Comparison of ENCODE assay signal across 8 cellular contexts in the genomic region with DNA sequence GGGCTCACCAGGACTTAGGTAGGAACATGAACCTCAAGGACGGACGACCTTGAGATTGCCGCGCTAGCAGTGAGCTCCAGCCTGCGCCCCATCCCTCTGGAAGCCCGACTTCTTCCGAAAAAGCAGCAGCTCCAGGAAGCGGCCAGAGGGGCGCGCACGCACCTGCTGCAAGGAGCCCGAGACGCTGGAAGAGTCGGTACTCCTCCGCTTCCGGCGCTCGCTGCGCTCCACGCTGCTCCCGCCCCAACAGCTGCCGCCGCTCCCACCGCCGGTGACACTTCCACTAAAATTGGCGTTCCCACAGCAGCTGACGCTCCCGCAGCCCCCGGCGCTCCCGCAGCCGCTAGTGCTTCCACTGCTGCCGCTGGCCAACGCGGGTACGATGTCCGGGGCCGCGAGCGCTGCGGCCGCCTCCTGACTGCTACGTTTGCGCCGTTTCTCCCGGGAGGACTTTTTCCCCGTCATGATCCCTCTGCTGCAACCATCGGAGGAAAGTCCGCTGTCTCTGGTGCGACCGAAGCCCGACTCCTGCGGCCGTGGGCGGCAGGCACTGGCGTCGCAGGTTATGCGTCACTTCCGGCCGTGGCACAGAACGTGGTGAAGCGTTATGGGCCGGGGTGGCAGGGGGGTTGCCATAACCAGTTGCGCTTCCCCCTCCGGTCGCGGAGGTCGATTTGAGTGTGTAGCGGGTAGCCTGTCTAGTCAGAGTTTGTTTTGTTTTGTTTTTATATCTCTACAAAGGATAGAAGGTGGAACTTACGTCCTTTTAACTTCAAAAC. TPM values are rescaled to one million over a fixed set of nuclear protein-coding genes. Genes with fewer than 3 reads are reported as not detected.
DNase-seq lines count a peak whose midpoint lies in the region; ATAC-seq and TF ChIP-seq lines count a peak whose summit lies in the region.

A gene with protein sequence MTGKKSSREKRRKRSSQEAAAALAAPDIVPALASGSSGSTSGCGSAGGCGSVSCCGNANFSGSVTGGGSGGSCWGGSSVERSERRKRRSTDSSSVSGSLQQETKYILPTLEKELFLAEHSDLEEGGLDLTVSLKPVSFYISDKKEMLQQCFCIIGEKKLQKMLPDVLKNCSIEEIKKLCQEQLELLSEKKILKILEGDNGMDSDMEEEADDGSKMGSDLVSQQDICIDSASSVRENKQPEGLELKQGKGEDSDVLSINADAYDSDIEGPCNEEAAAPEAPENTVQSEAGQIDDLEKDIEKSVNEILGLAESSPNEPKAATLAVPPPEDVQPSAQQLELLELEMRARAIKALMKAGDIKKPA (minus strand): TSS at position 552 of the 779 bp plus-strand sequence. CDS start 87 bp downstream, at position 465.

- POLR2A ChIA-PET in activated CD8-positive, alpha-beta T cell treated with anti-CD3 and anti-CD28 coated beads for 36 hours (lab: Charles Lee) = interaction anchor here (1.3 to 2.3 kb wide), 5 partner anchors 10 to 63 kb away, joined by 3 to 15 read pairs (median 9); a partner anchor contains a TSS

- no peaks in the 10 kb centered on the region for H3K27me3 ChIP-seq in CD4-positive, CD25-positive, alpha-beta regulatory T cell (ENCODE audit: control insufficient read depth, insufficient read depth, low read length)
- H3K27me3 ChIP-seq in ectodermal cell (ENCODE audit: control insufficient read depth, insufficient read depth, low read length, poor library complexity, severe bottlenecking) = no peaks in the 10 kb centered on the region
- H3K27me3 ChIP-seq in lower lobe of right lung (ENCODE audit: low read depth) = no peaks in the 10 kb centered on the region

- peak; percentile 38 for TF ChIP-seq CTCF in activated CD8-positive, alpha-beta T cell treated with anti-CD3 and anti-CD28 coated beads for 36 hours (IDR thresholded peaks at IDR 0.05)
- peak; percentile 35 for TF ChIP-seq CTCF in lower lobe of right lung (IDR thresholded peaks at IDR 0.05)

- ATAC-seq in CD4-positive, CD25-positive, alpha-beta regulatory T cell (ENCODE audit: low read depth in 2 of 2) = peak; percentile 94 to 97
- ATAC-seq in GM19395 (IDR thresholded peaks at IDR 0.05; ENCODE audit: unreplicated experiment) (peak; percentile 95), HG03565 (IDR thresholded peaks at IDR 0.05; ENCODE audit: unreplicated experiment) (peak; percentile 85), lower lobe of right lung (peak; percentile 99 to 100)
- ATAC-seq in activated CD8-positive, alpha-beta T cell treated with anti-CD3 and anti-CD28 coated beads for 36 hours = peak; percentile 94

- H3K4me1 Mint-ChIP-seq in CD4-positive, CD25-positive, alpha-beta regulatory T cell = peaks cover 18 to 49% (median 36%) of the 10 kb centered on the region in 4 donors
- peaks cover 27% of the 10 kb centered on the region for H3K4me1 Mint-ChIP-seq in activated CD8-positive, alpha-beta T cell treated with anti-CD3 and anti-CD28 coated beads for 36 hours (ENCODE audit: low read depth)

- peak within 1 kb of the TSS; percentile 95 for H3K4me3 ChIP-seq in CD4-positive, CD25-positive, alpha-beta regulatory T cell (ENCODE audit: low read depth, low read length)
- H3K4me3 ChIP-seq in ectodermal cell (ENCODE audit: insufficient read depth, low read depth, low read length) (peak within 1 kb of the TSS; percentile 99), lower lobe of right lung (peak within 1 kb of the TSS; percentile 92)

- no peaks in the 10 kb centered on the region for H3K9me3 ChIP-seq in CD4-positive, CD25-positive, alpha-beta regulatory T cell (ENCODE audit: control insufficient read depth in 2 of 2, low read length in 2 of 2)
- H3K9me3 ChIP-seq in ectodermal cell (ENCODE audit: control insufficient read depth, low read length) (no peaks in the 10 kb centered on the region), lower lobe of right lung (no peaks in the 10 kb centered on the region)

- peaks cover 17% of the 10 kb centered on the region for H3K4me1 ChIP-seq in CD4-positive, CD25-positive, alpha-beta regulatory T cell (ENCODE audit: control insufficient read depth, insufficient read depth, low read length, poor library complexity, severe bottlenecking)
- H3K4me1 ChIP-seq in ectodermal cell (ENCODE audit: control insufficient read depth, insufficient read depth, low read length) (no peaks in the 10 kb centered on the region), lower lobe of right lung (peaks cover 19% of the 10 kb centered on the region)

- intact Hi-C loops in activated CD8-positive, alpha-beta T cell treated with anti-CD3 and anti-CD28 coated beads for 36 hours (cut with micrococcal nuclease) = loop anchor here (5.0 kb wide), 1 partner anchor 65 kb away; a partner anchor contains a TSS
- intact Hi-C loops in lower lobe of right lung (cut with DNase I) = no loop called here

- H3K4me3 Mint-ChIP-seq in CD4-positive, CD25-positive, alpha-beta regulatory T cell = peak within 1 kb of the TSS; percentile 98 to 100 (median 99)
- peak within 1 kb of the TSS; percentile 90 for H3K4me3 Mint-ChIP-seq in activated CD8-positive, alpha-beta T cell treated with anti-CD3 and anti-CD28 coated beads for 36 hours

- DNase-seq in CD4-positive, CD25-positive, alpha-beta regulatory T cell = peak; percentile 87 to 96 (median 89)
- DNase-seq in NCI-H748 treated with DMSO at 0.1 percent for 48 hours (lab: John Stamatoyannopoulos, UW) = peak; percentile 80
- peak; percentile 97 for DNase-seq in activated CD8-positive, alpha-beta T cell treated with anti-CD3 and anti-CD28 coated beads for 36 hours
- peak; percentile 98 for DNase-seq in lower lobe of right lung
- peak; percentile 88 to 93 (median 91) for DNase-seq in stimulated activated CD4-positive, alpha-beta T cell treated with anti-CD3 and anti-CD28 coated beads, TNF-alpha, amount 100 ng/mL, for 24 hours (ENCODE audit: low read depth in 3 of 3)

- WGBS in ectodermal cell, 2 experiments = 0% methylated on average over 68 of the region's 70 CpGs

- peak within 1 kb of the TSS; percentile 99 to 100 (median 100) for H3K27ac Mint-ChIP-seq in CD4-positive, CD25-positive, alpha-beta regulatory T cell
- peak within 1 kb of the TSS; percentile 99 for H3K27ac Mint-ChIP-seq in activated CD8-positive, alpha-beta T cell treated with anti-CD3 and anti-CD28 coated beads for 36 hours

- H3K36me3 ChIP-seq in CD4-positive, CD25-positive, alpha-beta regulatory T cell (ENCODE audit: control insufficient read depth, insufficient read depth, low read length) = no peaks in the 10 kb centered on the region
- H3K36me3 ChIP-seq in ectodermal cell (ENCODE audit: control insufficient read depth, insufficient read depth, low read length) (no peaks in the 10 kb centered on the region), lower lobe of right lung (no peaks in the 10 kb centered on the region)

- H3K36me3 Mint-ChIP-seq in CD4-positive, CD25-positive, alpha-beta regulatory T cell = peaks cover 9% of the 10 kb centered on the region
- peaks cover 12% of the 10 kb centered on the region for H3K36me3 Mint-ChIP-seq in activated CD8-positive, alpha-beta T cell treated with anti-CD3 and anti-CD28 coated beads for 36 hours (ENCODE audit: low read depth)

- CTCF ChIA-PET in activated CD8-positive, alpha-beta T cell treated with anti-CD3 and anti-CD28 coated beads for 36 hours (lab: Charles Lee) = interaction anchor here (1.0 to 1.8 kb wide), 5 partner anchors 12 to 63 kb away, joined by 3 to 6 read pairs (median 4); a partner anchor contains a TSS

- H3K9me3 Mint-ChIP-seq in CD4-positive, CD25-positive, alpha-beta regulatory T cell = peaks cover 0 to 5% (median 2%) of the 10 kb centered on the region in 7 donors
- H3K9me3 Mint-ChIP-seq in activated CD8-positive, alpha-beta T cell treated with anti-CD3 and anti-CD28 coated beads for 36 hours = peaks cover 5% of the 10 kb centered on the region

- peak within 1 kb of the TSS; percentile 95 for H3K27ac ChIP-seq in CD4-positive, CD25-positive, alpha-beta regulatory T cell (ENCODE audit: insufficient read depth, low read length, poor library complexity, severe bottlenecking)
- H3K27ac ChIP-seq in ectodermal cell (ENCODE audit: insufficient read depth, low read depth, low read length, poor library complexity, severe bottlenecking) (peak within 1 kb of the TSS; percentile 99), lower lobe of right lung (peak within 1 kb of the TSS; percentile 99)

- peaks cover 4% of the 10 kb centered on the region for H3K27me3 Mint-ChIP-seq in CD4-positive, CD25-positive, alpha-beta regulatory T cell
- H3K27me3 Mint-ChIP-seq in activated CD8-positive, alpha-beta T cell treated with anti-CD3 and anti-CD28 coated beads for 36 hours = no peaks in the 10 kb centered on the region

RNA-seq across cellular contexts. Expression of the gene that starts here (rescaled TPM):
- 17.0 TPM for total RNA-seq in CD4-positive, CD25-positive, alpha-beta regulatory T cell
- 10 to 100 TPM; 16.2 to 17.7 (median 16.9) TPM for polyA plus RNA-seq in CD4-positive, CD25-positive, alpha-beta regulatory T cell
- total RNA-seq in activated CD8-positive, alpha-beta T cell treated with anti-CD3 and anti-CD28 coated beads for 36 hours = 10 to 100 TPM; 16.8 to 19.0 TPM
- 21.7 TPM for polyA plus RNA-seq in ectodermal cell (2013, experiment 1 of 4)
- polyA plus RNA-seq in ectodermal cell (2013, experiment 2 of 4) = 22.5 TPM
- 18.4 TPM for polyA plus RNA-seq in ectodermal cell (2013, experiment 3 of 4)
- 20.6 TPM for polyA plus RNA-seq in ectodermal cell (2013, experiment 4 of 4)
- 13.3 TPM for total RNA-seq in lower lobe of right lung

Comparison
In these comparisons a context has a peak if more than half of its experiments do, and no peak if none do; other contexts are left out.
1. Peak in every context shown above with its lines: DNase-seq, ATAC-seq, H3K4me3 ChIP-seq and H3K27ac ChIP-seq.